Comparison of ENCODE assay signal across 9 cellular contexts in the genomic region with DNA sequence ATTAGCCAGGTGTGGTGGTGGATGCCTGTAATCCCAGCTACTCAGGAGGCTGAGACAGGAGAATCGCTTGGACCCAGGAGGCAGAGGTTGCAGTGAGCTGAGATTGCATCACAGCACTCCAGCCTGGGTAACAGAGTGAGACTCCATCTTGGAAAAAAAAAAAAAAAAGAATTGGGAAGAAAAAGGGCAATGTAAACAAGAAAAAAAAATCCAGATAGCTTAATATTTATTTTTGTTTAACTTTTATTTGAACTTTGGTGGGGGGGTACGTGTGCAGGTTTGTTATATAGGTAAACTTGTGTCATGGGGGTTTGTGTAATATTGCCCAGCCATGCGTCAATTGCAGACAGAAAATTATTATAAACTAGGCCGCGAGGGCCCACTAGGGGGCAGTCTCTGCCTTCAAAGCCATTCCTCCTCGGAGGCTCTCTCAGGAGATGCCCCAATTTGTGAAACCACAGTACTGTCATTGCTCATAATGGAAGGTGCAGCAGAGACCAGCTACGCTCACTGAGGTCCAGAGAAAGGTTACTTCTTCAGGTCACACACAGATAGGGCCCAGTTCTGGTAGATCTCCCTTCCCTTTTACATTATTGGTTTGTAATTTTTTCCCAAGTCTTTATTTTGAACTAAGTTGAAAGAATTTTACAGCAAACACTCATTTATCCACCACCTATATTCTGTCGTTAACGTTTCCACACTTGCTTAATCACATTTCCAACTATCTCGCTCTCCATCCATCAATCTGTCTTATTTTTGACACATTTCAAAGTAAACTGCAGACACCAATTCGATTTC.
DNase-seq lines count a peak whose midpoint lies in the region; ATAC-seq, FAIRE-seq and TF ChIP-seq lines count a peak whose summit lies in the region.
"Had no signal": no experiment of that assay in that cellular context is flagged by ENCODE, and none has a peak within 500 bp of the region (broad histone marks: within the 10 kb centered on the region; RNA-seq: fewer than 3 reads in every experiment).

No MANE protein-coding gene starts in this region.

- peak; percentile 87 to 96 for ATAC-seq in activated CD4-positive, CD25-positive, alpha-beta regulatory T cell treated with anti-CD3 and anti-CD28 coated beads, Interleukin-2, amount 50 U/mL, for 24 hours
- peak; percentile 80 for ATAC-seq in HepG2
- ATAC-seq in HG02840 (IDR thresholded peaks at IDR 0.05; ENCODE audit: low FRiP score, unreplicated experiment), result no peak

- 17% methylated on average over 11 of the region's 11 CpGs for WGBS in HepG2 (ENCODE audit: low lambda C conversion rate)

- TF ChIP-seq EP300 in HepG2 (IDR thresholded peaks at IDR 0.05; ENCODE audit: low read depth in 2 of 2, low read length in 2 of 2) (no peak), HepG2 (CRISPR knock-in tag; IDR thresholded peaks at IDR 0.05; ENCODE audit: borderline replicate concordance) (no peak)

- no peaks in the 10 kb centered on the region for H3K9me3 ChIP-seq in HepG2 (ENCODE audit: low read length)

- no peaks in the 10 kb centered on the region; a peak in 2 of 5 replicates for H3K27me3 ChIP-seq in HepG2 (ENCODE audit: control insufficient read depth in 1 of 2, insufficient read depth in 2 of 2, low read length in 2 of 2)

- H2AFZ ChIP-seq in HepG2 (ENCODE audit: low read length), result no peak overlapping the region

- H3K36me3 ChIP-seq in HepG2 (replicated peaks in 1 of 2; ENCODE audit: control insufficient read depth in 1 of 2, insufficient read depth in 2 of 2, low read length in 2 of 2), result no peaks in the 10 kb centered on the region

- TF ChIP-seq POLR2A in HepG2 (IDR thresholded peaks at IDR 0.05; ENCODE audit: insufficient read depth in 1 of 2, low read depth in 2 of 2, low read length in 2 of 2), result no peak

- peak; percentile 51 for DNase-seq in DMS153 treated with DMSO at 0.1 percent for 48 hours (lab: John Stamatoyannopoulos, UW; ENCODE audit: unreplicated experiment)
- peak; percentile 79 for DNase-seq in HEK293T (ENCODE audit: extremely low spot score)
- peak; percentile 82 for DNase-seq in NCI-H2227 (lab: John Stamatoyannopoulos, UW; ENCODE audit: unreplicated experiment)
- peak; percentile 79 for DNase-seq in cerebellum (ENCODE audit: low spot score)
- peak; percentile 50 for DNase-seq in HepG2 (ENCODE audit: low spot score)
- DNase-seq in stimulated activated CD4-positive, alpha-beta T cell treated with anti-CD3 and anti-CD28 coated beads, TNF-alpha, amount 100 ng/mL, for 4 hours (ENCODE audit: low read depth in 3 of 3), result peak; percentile 45 to 57 (median 50)

- CTCF ChIA-PET in HEK293T (lab: Yijun Ruan, JAX), result interaction anchor here (0.6 to 3.7 kb wide), 8 partner anchors 14 to 473 kb away, joined by 3 to 23 read pairs (median 3); no protein-coding TSS in a partner anchor
- CTCF ChIA-PET in HepG2 (lab: Yijun Ruan, JAX; ENCODE audit: low intra/inter-chr PET ratio, low total read pairs), result interaction anchor here (0.7 to 1.6 kb wide), 4 partner anchors 71 to 462 kb away, joined by 3 to 25 read pairs (median 12); no protein-coding TSS in a partner anchor

- H3K4me1 ChIP-seq in HepG2 (ENCODE audit: insufficient read depth, low read length), result no peaks in the 10 kb centered on the region

- no peak overlapping the region for H3K4me3 ChIP-seq in HepG2 (replicated peaks in 1 of 3; ENCODE audit: insufficient read depth in 1 of 3, low read depth in 2 of 3, low read length in 3 of 3)

- peak; percentile 80 for FAIRE-seq in HepG2 (lab: Jason Lieb, UNC)
- FAIRE-seq: colon had no signal

- H3K4me2 ChIP-seq in HepG2 (ENCODE audit: low read depth, low read length), result no peak overlapping the region

- POLR2A ChIA-PET in HEK293T (lab: Yijun Ruan, JAX), result no interaction called here
- POLR2A ChIA-PET in HepG2 (lab: Yijun Ruan, JAX), result no interaction called here

- intact Hi-C loops in HepG2 (cut with micrococcal nuclease; ENCODE audit: unreplicated experiment), result loop anchor here (1.0 to 2.0 kb wide), 2 partner anchors 73 to 462 kb away; no protein-coding TSS in a partner anchor

- no peak overlapping the region for H3K27ac ChIP-seq in HepG2 (ENCODE audit: extremely low read length, insufficient read depth, low read length)

- H3K9ac ChIP-seq in HepG2 (ENCODE audit: insufficient read depth, low read depth, low read length), result no peak overlapping the region

- in situ Hi-C loops in HepG2 (cut with HindIII; ENCODE audit: extremely low pct_ligation_motif_present, low pct_unique_long_range_greater_than_20kb), result loop anchor here (5.0 kb wide), 1 partner anchor 460 kb away; no protein-coding TSS in a partner anchor

- H4K20me1 ChIP-seq in HepG2 (ENCODE audit: insufficient read depth, low read length), result no peaks in the 10 kb centered on the region

- peak; percentile 74; the same call in 1 of the 2 replicates for TF ChIP-seq RAD21 in HepG2 (CRISPR knock-in tag; IDR thresholded peaks at IDR 0.05)

- no TSS peak for BruUV-seq in HepG2 (replicated peaks; lab: Mats Ljungman, UMichigan)

- H3K79me2 ChIP-seq in HepG2 (ENCODE audit: insufficient read depth, low read length), result no peaks in the 10 kb centered on the region

- TF ChIP-seq CTCF in HepG2 (CRISPR knock-in tag; IDR thresholded peaks at IDR 0.05), result peak; percentile 83

TF ChIP-seq in HEK293T, 16 proteins besides CTCF, POLR2A, EP300 and RAD21:
- TF ChIP-seq SUZ12 (IDR thresholded peaks at IDR 0.05), result no peak
- no peak for TF ChIP-seq TARDBP (IDR thresholded peaks at IDR 0.05)
- TF ChIP-seq ARNT (IDR thresholded peaks at IDR 0.05), result no peak
- TF ChIP-seq, protein P1, sequence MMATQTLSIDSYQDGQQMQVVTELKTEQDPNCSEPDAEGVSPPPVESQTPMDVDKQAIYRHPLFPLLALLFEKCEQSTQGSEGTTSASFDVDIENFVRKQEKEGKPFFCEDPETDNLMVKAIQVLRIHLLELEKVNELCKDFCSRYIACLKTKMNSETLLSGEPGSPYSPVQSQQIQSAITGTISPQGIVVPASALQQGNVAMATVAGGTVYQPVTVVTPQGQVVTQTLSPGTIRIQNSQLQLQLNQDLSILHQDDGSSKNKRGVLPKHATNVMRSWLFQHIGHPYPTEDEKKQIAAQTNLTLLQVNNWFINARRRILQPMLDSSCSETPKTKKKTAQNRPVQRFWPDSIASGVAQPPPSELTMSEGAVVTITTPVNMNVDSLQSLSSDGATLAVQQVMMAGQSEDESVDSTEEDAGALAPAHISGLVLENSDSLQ (IDR thresholded peaks at IDR 0.05), result no peak
- no peak for TF ChIP-seq NFRKB (IDR thresholded peaks at IDR 0.05)
- TF ChIP-seq SP1 (IDR thresholded peaks at IDR 0.05), result no peak
- no peak for TF ChIP-seq CTBP1 (IDR thresholded peaks at IDR 0.05; ENCODE audit: borderline replicate concordance)
- TF ChIP-seq ELF4 (IDR thresholded peaks at IDR 0.05), result no peak
- no peak for TF ChIP-seq L3MBTL2 (conservative IDR thresholded peaks at IDR 0.05)
- no peak for TF ChIP-seq ZNF384 (IDR thresholded peaks at IDR 0.05)
- TF ChIP-seq FOXA1 (IDR thresholded peaks at IDR 0.05), result no peak
- TF ChIP-seq BHLHE40 (IDR thresholded peaks at IDR 0.05; ENCODE audit: borderline replicate concordance), result no peak
- no peak for TF ChIP-seq HDGF (IDR thresholded peaks at IDR 0.05; ENCODE audit: borderline replicate concordance)
- TF ChIP-seq LEF1 (IDR thresholded peaks at IDR 0.05; ENCODE audit: borderline replicate concordance), result no peak
TF ChIP-seq in HEK293T: peak in this region for 0.

TF ChIP-seq in HepG2, 621 proteins besides CTCF, POLR2A, EP300 and RAD21:
- TF ChIP-seq ZNF737 (CRISPR knock-in tag; IDR thresholded peaks at IDR 0.05; ENCODE audit: borderline replicate concordance) (no peak), XRCC5 (optimal IDR thresholded peaks at IDR 0.05; ENCODE audit: low read length) (peak; percentile 60), ZFP36L1 (CRISPR knock-in tag; IDR thresholded peaks at IDR 0.05) (no peak), ARID3A (IDR thresholded peaks at IDR 0.05; ENCODE audit: low read depth, low read length) (0 out of 2 replicates have a peak, but pooled peaks have one; percentile 24), ZNF207 (IDR thresholded peaks at IDR 0.05; ENCODE audit: borderline replicate concordance) (no peak), KDM6A (CRISPR knock-in tag; IDR thresholded peaks at IDR 0.05; ENCODE audit: low read depth) (no peak), STAG1 (CRISPR knock-in tag; IDR thresholded peaks at IDR 0.05) (peak; percentile 81), SMC3 (IDR thresholded peaks at IDR 0.05; ENCODE audit: low read length) (peak; percentile 79)
- TF ChIP-seq, protein P2, sequence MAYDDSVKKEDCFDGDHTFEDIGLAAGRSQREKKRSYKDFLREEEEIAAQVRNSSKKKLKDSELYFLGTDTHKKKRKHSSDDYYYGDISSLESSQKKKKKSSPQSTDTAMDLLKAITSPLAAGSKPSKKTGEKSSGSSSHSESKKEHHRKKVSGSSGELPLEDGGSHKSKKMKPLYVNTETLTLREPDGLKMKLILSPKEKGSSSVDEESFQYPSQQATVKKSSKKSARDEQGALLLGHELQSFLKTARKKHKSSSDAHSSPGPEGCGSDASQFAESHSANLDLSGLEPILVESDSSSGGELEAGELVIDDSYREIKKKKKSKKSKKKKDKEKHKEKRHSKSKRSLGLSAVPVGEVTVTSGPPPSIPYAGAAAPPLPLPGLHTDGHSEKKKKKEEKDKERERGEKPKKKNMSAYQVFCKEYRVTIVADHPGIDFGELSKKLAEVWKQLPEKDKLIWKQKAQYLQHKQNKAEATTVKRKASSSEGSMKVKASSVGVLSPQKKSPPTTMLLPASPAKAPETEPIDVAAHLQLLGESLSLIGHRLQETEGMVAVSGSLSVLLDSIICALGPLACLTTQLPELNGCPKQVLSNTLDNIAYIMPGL (CRISPR knock-in tag; IDR thresholded peaks at IDR 0.05; ENCODE audit: borderline replicate concordance in 1 of 2, low read depth in 1 of 2), result 0 out of 4 replicates have a peak, but pooled peaks of 1 of the 2 experiments have one; percentile 20
